ENCODE assay signal across 10 cellular contexts in the genomic region with DNA sequence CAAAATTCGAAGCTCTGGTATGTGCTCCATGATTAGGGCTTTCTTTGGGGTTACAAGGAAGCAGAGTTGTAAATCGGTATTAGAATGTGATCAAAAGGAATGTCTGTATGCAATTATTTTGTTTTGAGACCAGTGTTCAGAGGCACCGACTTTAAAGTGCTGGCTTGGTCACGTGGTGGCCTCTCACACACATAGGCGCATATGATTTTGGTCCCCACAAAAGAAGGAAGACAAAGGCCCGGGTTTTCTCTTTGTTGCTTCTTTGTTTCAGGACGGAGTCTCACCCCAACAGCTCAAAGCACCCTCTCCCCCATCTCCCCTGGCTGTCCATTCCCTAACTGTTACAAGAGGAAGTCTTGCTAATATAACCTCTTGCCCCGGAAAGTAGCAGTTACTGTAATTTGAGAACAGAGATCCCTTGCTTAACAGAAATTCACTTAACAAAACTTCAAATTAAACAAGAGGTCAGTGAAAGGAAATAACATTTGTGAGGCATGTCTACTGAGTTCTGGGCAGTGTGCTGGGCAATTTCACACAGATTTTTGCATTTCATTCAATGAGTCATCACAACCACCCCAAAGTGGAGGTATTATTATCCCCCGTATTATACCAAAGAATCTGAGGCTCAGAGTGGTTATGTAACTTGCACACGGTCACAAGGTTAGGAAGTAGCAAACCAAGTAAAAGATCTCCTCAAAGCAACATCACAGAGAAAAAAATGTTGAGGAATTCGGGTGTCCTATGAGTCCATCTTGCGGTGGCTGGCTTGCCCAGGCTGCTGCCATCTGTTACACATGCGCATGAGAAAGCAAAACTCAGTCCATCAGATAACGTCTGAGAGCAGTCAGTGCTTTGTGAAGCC.
DNase-seq lines count a peak whose midpoint lies in the region; ATAC-seq and TF ChIP-seq lines count a peak whose summit lies in the region.
"Had no signal": no experiment of that assay in that cellular context is flagged by ENCODE, and none has a peak within 500 bp of the region (broad histone marks: within the 10 kb centered on the region; RNA-seq: fewer than 3 reads in every experiment).

No MANE protein-coding gene starts in this region.

- H3K9me3 ChIP-seq in neural progenitor cell (ENCODE audit: low read depth) (no peaks in the 10 kb centered on the region), A673 (ENCODE audit: low read depth, low read length, poor library complexity, severe bottlenecking) (no peaks in the 10 kb centered on the region)

- CTCF ChIA-PET in activated CD8-positive, alpha-beta T cell treated with anti-CD3 and anti-CD28 coated beads for 36 hours (lab: Charles Lee), result no interaction called here
- CTCF ChIA-PET in A673 (lab: Charles Lee), result no interaction called here

- H3K27me3 ChIP-seq in neural progenitor cell, result no peaks in the 10 kb centered on the region
- no peaks in the 10 kb centered on the region for H3K27me3 ChIP-seq in A673 (replicated peaks; ENCODE audit: insufficient read depth, low read depth, low read length, poor library complexity)

- no peaks in the 10 kb centered on the region for H4K20me1 ChIP-seq in neural progenitor cell (ENCODE audit: low read depth)

- intact Hi-C loops in activated CD8-positive, alpha-beta T cell treated with anti-CD3 and anti-CD28 coated beads for 36 hours (cut with micrococcal nuclease), result no loop called here
- intact Hi-C loops in Right ventricle myocardium inferior (cut with DNase I), result no loop called here
- intact Hi-C loops in A673 (cut with micrococcal nuclease; ENCODE audit: unreplicated experiment), result no loop called here

- DNase-seq in NB4 (ENCODE audit: low read depth), result peak; percentile 85
- peak; percentile 51 for DNase-seq in dedifferentiated amniotic fluid mesenchymal stem cell (ENCODE audit: extremely low spot score)
- DNase-seq in neural progenitor cell (ENCODE audit: low spot score), result peak; percentile 66
- DNase-seq in NK-92 treated with Interleukin-12 subunit alpha and Interleukin-12 subunit beta, amount 100 ng/mL, for 24 hours (lab: John Stamatoyannopoulos, UW), result no peak
- no peak for DNase-seq in activated CD8-positive, alpha-beta T cell treated with anti-CD3 and anti-CD28 coated beads for 36 hours
- no peak for DNase-seq in Right ventricle myocardium inferior (ENCODE audit: missing footprints)
- DNase-seq in A673 (ENCODE audit: low spot score), result no peak
- DNase-seq: activated T-cell treated with anti-CD3 and anti-CD28 coated beads, Interleukin-2, amount 50 U/mL, for 4 hours; foreskin melanocyte had no signal

- H3K27ac ChIP-seq in C4-2B, result peak overlapping the region; percentile 17; the same call in 1 of the 2 replicates
- H3K27ac ChIP-seq in neural progenitor cell, result no peak overlapping the region
- no peak overlapping the region for H3K27ac ChIP-seq in A673 (ENCODE audit: low read depth, low read length, poor library complexity, severe bottlenecking)

- H3K9me3 Mint-ChIP-seq in neural progenitor cell, result no peaks in the 10 kb centered on the region
- no peaks in the 10 kb centered on the region for H3K9me3 Mint-ChIP-seq in activated CD8-positive, alpha-beta T cell treated with anti-CD3 and anti-CD28 coated beads for 36 hours
- H3K9me3 Mint-ChIP-seq: activated T-cell treated with anti-CD3 and anti-CD28 coated beads, Interleukin-2, amount 50 U/mL, for 4 hours had no signal

- no peaks in the 10 kb centered on the region for H3K79me2 ChIP-seq in neural progenitor cell (ENCODE audit: low read depth)

- H3K36me3 ChIP-seq in neural progenitor cell, result no peaks in the 10 kb centered on the region
- no peaks in the 10 kb centered on the region for H3K36me3 ChIP-seq in A673 (ENCODE audit: insufficient read depth, low read length, poor library complexity, severe bottlenecking)

- H3K27ac Mint-ChIP-seq in neural progenitor cell, result peak overlapping the region; percentile 79
- H3K27ac Mint-ChIP-seq in activated CD8-positive, alpha-beta T cell treated with anti-CD3 and anti-CD28 coated beads for 36 hours, result no peak overlapping the region

- peaks cover 45% of the 10 kb centered on the region for H3K4me1 Mint-ChIP-seq in neural progenitor cell
- H3K4me1 Mint-ChIP-seq in activated CD8-positive, alpha-beta T cell treated with anti-CD3 and anti-CD28 coated beads for 36 hours (ENCODE audit: low read depth), result peaks cover 2% of the 10 kb centered on the region

- H3K4me3 ChIP-seq in NB4 (ENCODE audit: low read depth, low read length) (no peak overlapping the region), neural progenitor cell (no peak overlapping the region), A673 (ENCODE audit: low read depth, low read length, poor library complexity, severe bottlenecking) (no peak overlapping the region)

- H3K9ac ChIP-seq in neural progenitor cell, result no peak overlapping the region

- H3K36me3 Mint-ChIP-seq in neural progenitor cell, result no peaks in the 10 kb centered on the region
- no peaks in the 10 kb centered on the region for H3K36me3 Mint-ChIP-seq in activated CD8-positive, alpha-beta T cell treated with anti-CD3 and anti-CD28 coated beads for 36 hours (ENCODE audit: low read depth)

- no TSS peak for BruUV-seq in A673 (replicated peaks; lab: Mats Ljungman, UMichigan)

- no peak for ATAC-seq in activated CD8-positive, alpha-beta T cell treated with anti-CD3 and anti-CD28 coated beads for 36 hours
- no peak for ATAC-seq in Right ventricle myocardium inferior
- ATAC-seq: activated T-cell treated with anti-CD3 and anti-CD28 coated beads, Interleukin-2, amount 50 U/mL, for 4 hours had no signal

- H3K4me2 ChIP-seq in neural progenitor cell, result peak overlapping the region; percentile 7

- peaks cover 2% of the 10 kb centered on the region for H3K27me3 Mint-ChIP-seq in neural progenitor cell (ENCODE audit: insufficient read depth, low read depth)
- peaks cover 18% of the 10 kb centered on the region for H3K27me3 Mint-ChIP-seq in activated CD8-positive, alpha-beta T cell treated with anti-CD3 and anti-CD28 coated beads for 36 hours

- H3K4me3 Mint-ChIP-seq in neural progenitor cell, result peak overlapping the region; percentile 10
- no peak overlapping the region for H3K4me3 Mint-ChIP-seq in activated CD8-positive, alpha-beta T cell treated with anti-CD3 and anti-CD28 coated beads for 36 hours
- H3K4me3 Mint-ChIP-seq: activated T-cell treated with anti-CD3 and anti-CD28 coated beads, Interleukin-2, amount 50 U/mL, for 4 hours had no signal

- H3K4me1 ChIP-seq in neural progenitor cell (peaks cover 25% of the 10 kb centered on the region), A673 (ENCODE audit: insufficient read depth, low read length, poor library complexity, severe bottlenecking) (peaks cover 4% of the 10 kb centered on the region)

- TF ChIP-seq CTCF in C4-2B (conservative IDR thresholded peaks at IDR 0.05), result no peak
- no peak for TF ChIP-seq CTCF in NB4 (IDR thresholded peaks at IDR 0.05; ENCODE audit: low read depth, low read length)
- TF ChIP-seq CTCF in neural progenitor cell (IDR thresholded peaks at IDR 0.05), result no peak
- no peak for TF ChIP-seq CTCF in activated CD8-positive, alpha-beta T cell treated with anti-CD3 and anti-CD28 coated beads for 36 hours (IDR thresholded peaks at IDR 0.05)
- TF ChIP-seq CTCF in A673 (conservative IDR thresholded peaks at IDR 0.05; ENCODE audit: low read depth, low read length), result no peak

- TF ChIP-seq POLR2A in NB4 (IDR thresholded peaks at IDR 0.05; ENCODE audit: extremely low read depth, insufficient read length), result peak; percentile 45

- H3F3A ChIP-seq in neural progenitor cell (ENCODE audit: low read depth), result peaks cover 15% of the 10 kb centered on the region

- POLR2A ChIA-PET in activated CD8-positive, alpha-beta T cell treated with anti-CD3 and anti-CD28 coated beads for 36 hours (lab: Charles Lee), result no interaction called here
- POLR2A ChIA-PET in A673 (lab: Charles Lee; ENCODE audit: low non-redundant PET), result no interaction called here

- H2AFZ ChIP-seq in neural progenitor cell (replicated peaks), result peak overlapping the region; percentile 66

Comparison
In these comparisons a context has a peak if more than half of its experiments do, and no peak if none do; other contexts are left out.
1. DNase-seq: peak in NB4 (single experiment), dedifferentiated amniotic fluid mesenchymal stem cell (single experiment) and neural progenitor cell (single experiment); none in NK-92 treated with Interleukin-12 subunit alpha and Interleukin-12 subunit beta, amount 100 ng/mL, for 24 hours (single experiment), activated CD8-positive, alpha-beta T cell treated with anti-CD3 and anti-CD28 coated beads for 36 hours (single experiment), Right ventricle myocardium inferior (single experiment) and A673 (single experiment).